In the genomic region with DNA sequence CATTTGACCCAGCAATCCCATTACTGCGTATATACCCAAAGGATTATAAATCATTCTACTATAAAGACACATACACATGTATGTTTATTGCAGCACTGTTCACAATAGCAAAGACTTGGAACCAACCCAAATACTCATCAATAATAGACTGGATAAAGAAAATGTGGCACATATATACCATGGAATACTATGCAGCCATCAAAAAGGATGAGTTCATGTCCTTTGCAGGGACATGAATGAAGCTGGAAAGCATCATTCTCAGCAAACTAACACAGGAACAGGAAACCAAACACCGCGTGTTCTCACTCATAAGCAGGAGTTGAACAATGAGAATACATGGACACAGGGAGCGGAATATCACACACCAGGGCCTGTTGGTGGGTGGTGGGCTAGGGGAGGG, we compare ENCODE assay signal across 5 cellular contexts.
DNase-seq lines count a peak whose midpoint lies in the region; ATAC-seq, FAIRE-seq and TF ChIP-seq lines count a peak whose summit lies in the region.
"Not testable (repeated sequence)": the region's sequence is repeated elsewhere in the genome, so short reads cannot be mapped to it uniquely, and the experiment has no call there.

No MANE protein-coding gene starts in this region.

- not testable (repeated sequence) for BruUV-seq in Caco-2 (replicated peaks; lab: Mats Ljungman, UMichigan); K562 (replicated peaks; lab: Mats Ljungman, UMichigan)

- not testable (repeated sequence) for H3K27me3 ChIP-seq in Caco-2 (replicated peaks; ENCODE audit: control insufficient read depth, insufficient read depth, low read length); K562 (ENCODE audit: control insufficient read depth in 2 of 2, insufficient read depth in 2 of 2, low read length in 2 of 2); neural progenitor cell

- in situ Hi-C loops in K562 (cut with MboI): not testable (repeated sequence)

- H4K20me1 ChIP-seq in K562 (replicated peaks; ENCODE audit: control insufficient read depth, insufficient read depth, low read length); neural progenitor cell (ENCODE audit: low read depth): not testable (repeated sequence)

- CTCF ChIA-PET in Caco-2 (lab: Charles Lee); K562 (lab: Yijun Ruan, JAX; ENCODE audit: low intra/inter-chr PET ratio): not testable (repeated sequence)

- not testable (repeated sequence) for H3K4me1 Mint-ChIP-seq in Caco-2 (ENCODE audit: low read depth, unreplicated experiment); nephron; neural progenitor cell; stimulated activated naive B cell treated with anti-CD40 and anti-IgM and Interleukin-4, amounts not matched to agents 10 μg/mL and 1 μg/mL and 100 μg/mL, for 72 hours

- not testable (repeated sequence) for FAIRE-seq in K562 (lab: Jason Lieb, UNC)

- H3F3A ChIP-seq in neural progenitor cell (ENCODE audit: low read depth): not testable (repeated sequence)

- not testable (repeated sequence) for ATAC-seq in K562; stimulated activated naive B cell treated with anti-CD40 and anti-IgM and Interleukin-4, amounts not matched to agents 10 μg/mL and 1 μg/mL and 100 μg/mL, for 72 hours (replicated peaks)

- H3K9ac ChIP-seq in K562 (ENCODE audit: insufficient read depth in 1 of 2, low read depth in 2 of 2, low read length in 2 of 2); neural progenitor cell: not testable (repeated sequence)

- TF ChIP-seq EP300 in K562 (IDR thresholded peaks at IDR 0.05; ENCODE audit: low read length): not testable (repeated sequence)

- H3K9me3 Mint-ChIP-seq in Caco-2 (ENCODE audit: unreplicated experiment) (peaks cover 18% of the 10 kb centered on the region), nephron (peaks cover 48% of the 10 kb centered on the region), neural progenitor cell (peaks cover 44% of the 10 kb centered on the region)
- H3K9me3 Mint-ChIP-seq in stimulated activated naive B cell treated with anti-CD40 and anti-IgM and Interleukin-4, amounts not matched to agents 10 μg/mL and 1 μg/mL and 100 μg/mL, for 72 hours: peaks cover 3 to 15% of the 10 kb centered on the region in 2 donors

- H3K9me3 ChIP-seq in Caco-2; K562 (replicated peaks; ENCODE audit: control insufficient read depth, insufficient read depth, low read depth, low read length); neural progenitor cell (ENCODE audit: low read depth): not testable (repeated sequence)

- not testable (repeated sequence) for H3K27ac ChIP-seq in K562 (ENCODE audit: extremely low read depth, low read depth, low read length); neural progenitor cell

- H2AFZ ChIP-seq in K562 (ENCODE audit: low read depth, low read length); neural progenitor cell (replicated peaks): not testable (repeated sequence)

- TF ChIP-seq RAD21 in K562 (CRISPR knock-in tag; conservative IDR thresholded peaks at IDR 0.05 in 1 of 2, IDR thresholded peaks at IDR 0.05 in 1 of 2): not testable (repeated sequence)

- not testable (repeated sequence) for H3K4me2 ChIP-seq in K562 (ENCODE audit: insufficient read depth, low read length); neural progenitor cell

- not testable (repeated sequence) for H3K36me3 Mint-ChIP-seq in Caco-2 (ENCODE audit: insufficient read depth, unreplicated experiment); stimulated activated naive B cell treated with anti-CD40 and anti-IgM and Interleukin-4, amounts not matched to agents 10 μg/mL and 1 μg/mL and 100 μg/mL, for 72 hours
- H3K36me3 Mint-ChIP-seq in nephron (ENCODE audit: low read depth) (peaks cover 12% of the 10 kb centered on the region), neural progenitor cell (peaks cover 11% of the 10 kb centered on the region)

- TF ChIP-seq CTCF in Caco-2 (IDR thresholded peaks at IDR 0.05; ENCODE audit: insufficient read depth in 1 of 2, low read depth in 1 of 2, low read length in 1 of 2, severe bottlenecking in 1 of 2, unreplicated experiment in 1 of 2); K562 (IDR thresholded peaks at IDR 0.05 in 2 of 3, conservative IDR thresholded peaks at IDR 0.05 in 1 of 3; ENCODE audit: insufficient read depth in 2 of 3, low read depth in 1 of 3, low read length in 3 of 3); nephron (IDR thresholded peaks at IDR 0.05; ENCODE audit: unreplicated experiment in 3 of 3); neural progenitor cell (IDR thresholded peaks at IDR 0.05): not testable (repeated sequence)

- DNase-seq in Caco-2; K562 (ENCODE audit: extremely low read depth in 1 of 4, low spot score in 3 of 4); neural progenitor cell (ENCODE audit: low spot score); stimulated activated naive B cell treated with anti-CD40 and anti-IgM and Interleukin-4, amounts not matched to agents 10 μg/mL and 1 μg/mL and 100 μg/mL, for 72 hours: not testable (repeated sequence)

- H3K4me3 Mint-ChIP-seq in Caco-2 (ENCODE audit: unreplicated experiment) (peak overlapping the region; percentile 38), nephron (peak overlapping the region; percentile 11 to 65 (median 50)), neural progenitor cell (peak overlapping the region; percentile 46)
- not testable (repeated sequence) for H3K4me3 Mint-ChIP-seq in stimulated activated naive B cell treated with anti-CD40 and anti-IgM and Interleukin-4, amounts not matched to agents 10 μg/mL and 1 μg/mL and 100 μg/mL, for 72 hours

- H3K4me3 ChIP-seq in Caco-2 (ENCODE audit: low read depth, low read length); K562; neural progenitor cell: not testable (repeated sequence)

- not testable (repeated sequence) for H3K27ac Mint-ChIP-seq in Caco-2 (ENCODE audit: unreplicated experiment); nephron; neural progenitor cell
- peak overlapping the region; percentile 34 for H3K27ac Mint-ChIP-seq in stimulated activated naive B cell treated with anti-CD40 and anti-IgM and Interleukin-4, amounts not matched to agents 10 μg/mL and 1 μg/mL and 100 μg/mL, for 72 hours

- WGBS in K562 (ENCODE audit: insufficient coverage, low coverage, missing lambda C conversion rate): 89% methylated on average over 3 of the region's 4 CpGs

- H3K79me2 ChIP-seq in K562 (ENCODE audit: control insufficient read depth, insufficient read depth, low read length): not testable (repeated sequence)
- peaks cover 21% of the 10 kb centered on the region for H3K79me2 ChIP-seq in neural progenitor cell (ENCODE audit: low read depth)

- H3K9me1 ChIP-seq in K562 (ENCODE audit: control insufficient read depth, insufficient read depth, low read length): not testable (repeated sequence)

- H3K4me1 ChIP-seq in Caco-2; K562 (replicated peaks in 1 of 2; ENCODE audit: control insufficient read depth in 2 of 2, insufficient read depth in 2 of 2, low read length in 2 of 2); neural progenitor cell: not testable (repeated sequence)

- POLR2A ChIA-PET in Caco-2 (lab: Charles Lee); K562 (lab: Yijun Ruan, JAX): not testable (repeated sequence)

- H3K27me3 Mint-ChIP-seq in Caco-2 (ENCODE audit: insufficient read depth, unreplicated experiment); nephron (ENCODE audit: low read depth); neural progenitor cell (ENCODE audit: insufficient read depth, low read depth); stimulated activated naive B cell treated with anti-CD40 and anti-IgM and Interleukin-4, amounts not matched to agents 10 μg/mL and 1 μg/mL and 100 μg/mL, for 72 hours: not testable (repeated sequence)

- intact Hi-C loops in Caco-2 (cut with micrococcal nuclease; ENCODE audit: unreplicated experiment); K562 (cut with micrococcal nuclease): not testable (repeated sequence)

- not testable (repeated sequence) for TF ChIP-seq POLR2A in K562 (conservative IDR thresholded peaks at IDR 0.05)

- not testable (repeated sequence) for H3K36me3 ChIP-seq in Caco-2 (ENCODE audit: control insufficient read depth, insufficient read depth, low read length); K562 (ENCODE audit: control insufficient read depth, insufficient read depth, low read length)
- H3K36me3 ChIP-seq in neural progenitor cell: peaks cover 11% of the 10 kb centered on the region

TF ChIP-seq in K562, 482 proteins besides CTCF, POLR2A, EP300 and RAD21:
- peak; percentile 56 for TF ChIP-seq ZNF146 (CRISPR knock-in tag; IDR thresholded peaks at IDR 0.05; ENCODE audit: unreplicated experiment)
